In the genomic region with DNA sequence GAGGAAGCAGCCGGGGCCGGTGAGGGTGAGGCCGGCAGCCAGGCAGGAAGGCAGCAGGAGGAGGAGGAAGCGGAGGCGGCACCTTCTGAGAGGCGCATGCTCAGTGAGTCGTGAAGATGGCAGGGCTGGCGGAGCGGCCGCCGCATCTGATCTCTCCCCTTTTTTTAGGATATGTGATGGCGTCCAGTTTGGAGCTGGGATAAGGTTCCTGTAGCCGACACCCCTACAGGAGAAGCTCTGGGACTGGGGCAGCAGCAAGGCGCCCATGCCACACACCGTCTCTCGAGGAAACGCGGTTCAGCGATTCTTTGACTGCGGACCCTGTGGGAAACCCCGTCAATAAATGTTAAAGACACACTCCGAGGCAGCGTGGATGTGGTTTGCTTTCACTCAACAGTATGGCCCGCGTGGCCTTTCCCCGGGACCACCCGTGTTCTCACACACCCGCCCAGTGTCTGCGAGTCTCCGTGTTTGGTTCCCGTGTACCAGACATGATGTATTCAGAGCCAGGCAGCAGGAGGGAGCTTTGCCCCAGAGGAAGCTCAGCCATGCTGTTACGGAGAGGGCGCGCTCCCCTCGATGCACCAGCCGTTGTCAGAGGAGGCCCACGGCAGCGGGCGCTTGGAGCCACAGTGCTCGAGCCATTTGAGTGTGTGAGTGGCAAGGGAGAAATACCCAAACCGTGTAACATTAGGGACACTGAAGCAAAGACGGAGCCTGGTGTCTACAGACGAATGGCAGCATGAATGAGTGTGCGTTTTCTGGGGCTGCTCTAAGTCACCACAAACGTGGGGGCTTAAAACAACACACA, we compare ENCODE assay signal across 8 cellular contexts. TPM values are rescaled to one million over a fixed set of nuclear protein-coding genes. Genes with fewer than 3 reads are reported as not detected.
A peak's percentile ranks its signal among the peaks of the same experiment; 100 is the strongest.
DNase-seq lines count a peak whose midpoint lies in the region; ATAC-seq, FAIRE-seq and TF ChIP-seq lines count a peak whose summit lies in the region.

No MANE protein-coding gene starts in this region.

- H3K9me3 Mint-ChIP-seq in natural killer cell = no peaks in the 10 kb centered on the region
- no peaks in the 10 kb centered on the region for H3K9me3 Mint-ChIP-seq in stimulated activated naive CD8-positive, alpha-beta T cell treated with anti-CD3 and anti-CD28 coated beads, Interleukin-15, amount 100 ng/mL, for 72 hours

- no peaks in the 10 kb centered on the region for H3K9me3 ChIP-seq in OCI-LY3 (ENCODE audit: insufficient read depth, low read length)

- H3K4me3 Mint-ChIP-seq in natural killer cell = peak overlapping the region; percentile 89
- H3K4me3 Mint-ChIP-seq in stimulated activated naive CD8-positive, alpha-beta T cell treated with anti-CD3 and anti-CD28 coated beads, Interleukin-15, amount 100 ng/mL, for 72 hours = peak overlapping the region; percentile 88 to 97

- H3K4me3 ChIP-seq in OCI-LY3 (ENCODE audit: low read length) = peak overlapping the region; percentile 30

- no peaks in the 10 kb centered on the region for H3K79me2 ChIP-seq in OCI-LY3 (ENCODE audit: low read length)

- ATAC-seq in natural killer cell = peak; percentile 68 to 82 (median 79)
- peak; percentile 88 for ATAC-seq in stimulated activated naive CD8-positive, alpha-beta T cell treated with anti-CD3 and anti-CD28 coated beads, Interleukin-15, amount 100 ng/mL, for 72 hours
- no peak for ATAC-seq in GM18519 (IDR thresholded peaks at IDR 0.05; ENCODE audit: low FRiP score, unreplicated experiment)
- no peak for ATAC-seq in HG03460 (IDR thresholded peaks at IDR 0.05; ENCODE audit: unreplicated experiment)

- H3K4me1 ChIP-seq in OCI-LY3 (ENCODE audit: low read length) = peaks cover 4% of the 10 kb centered on the region; the same call in 1 of the 2 replicates

- no peak for TF ChIP-seq CTCF in OCI-LY3 (IDR thresholded peaks at IDR 0.05; ENCODE audit: low read depth, low read length)
- TF ChIP-seq CTCF in natural killer cell (IDR thresholded peaks at IDR 0.05) = no peak

- H3K9ac ChIP-seq in OCI-LY3 (ENCODE audit: low read length) = no peak overlapping the region

- peaks cover 21 to 29% of the 10 kb centered on the region in 2 donors for H3K4me1 Mint-ChIP-seq in natural killer cell
- H3K4me1 Mint-ChIP-seq in stimulated activated naive CD8-positive, alpha-beta T cell treated with anti-CD3 and anti-CD28 coated beads, Interleukin-15, amount 100 ng/mL, for 72 hours = peaks cover 43% of the 10 kb centered on the region

- DNase-seq in GM12891 (ENCODE audit: insufficient read length, low spot score) (peak; percentile 82), natural killer cell (peak; percentile 42), NCI-H2196 treated with DMSO at 0.1 percent for 48 hours (lab: John Stamatoyannopoulos, UW; ENCODE audit: unreplicated experiment) (no peak)
- peak; percentile 69 for DNase-seq in activated naive CD4-positive, alpha-beta T cell treated with anti-CD3 and anti-CD28 coated beads, Interleukin-2, amount 50 U/mL, for 16 hours
- DNase-seq in stimulated activated naive CD8-positive, alpha-beta T cell treated with anti-CD3 and anti-CD28 coated beads, Interleukin-15, amount 100 ng/mL, for 72 hours = peak; percentile 57 to 67

- H3K27me3 ChIP-seq in OCI-LY3 (ENCODE audit: low read depth, low read length) = no peaks in the 10 kb centered on the region

- peaks cover 60% of the 10 kb centered on the region for H3K36me3 ChIP-seq in OCI-LY3 (replicated peaks; ENCODE audit: low read depth, low read length)

- FAIRE-seq in GM12891 (lab: Jason Lieb, UNC) = peak; percentile 92

- H2AFZ ChIP-seq in OCI-LY3 (ENCODE audit: low read depth, low read length) = no peak overlapping the region

- no peaks in the 10 kb centered on the region for H4K20me1 ChIP-seq in OCI-LY3 (ENCODE audit: insufficient read depth, low read length)

- H3K27ac ChIP-seq in OCI-LY3 (ENCODE audit: low read length) = no peak overlapping the region

- intact Hi-C loops in natural killer cell (cut with micrococcal nuclease) = loop anchor here (10.0 kb wide), 1 partner anchor 688 kb away; no protein-coding TSS in a partner anchor

- no peaks in the 10 kb centered on the region for H3K27me3 Mint-ChIP-seq in natural killer cell (ENCODE audit: low read depth in 2 of 2)
- no peaks in the 10 kb centered on the region for H3K27me3 Mint-ChIP-seq in stimulated activated naive CD8-positive, alpha-beta T cell treated with anti-CD3 and anti-CD28 coated beads, Interleukin-15, amount 100 ng/mL, for 72 hours

- H3K4me2 ChIP-seq in OCI-LY3 (ENCODE audit: low read length) = peak overlapping the region; percentile 35

- H3K36me3 Mint-ChIP-seq in natural killer cell = peaks cover 7% of the 10 kb centered on the region

- no peak for TF ChIP-seq POLR2A in GM12891 (IDR thresholded peaks at IDR 0.05; ENCODE audit: low read depth, low read length)

- peak overlapping the region; percentile 84 to 92 for H3K27ac Mint-ChIP-seq in natural killer cell
- H3K27ac Mint-ChIP-seq in stimulated activated naive CD8-positive, alpha-beta T cell treated with anti-CD3 and anti-CD28 coated beads, Interleukin-15, amount 100 ng/mL, for 72 hours = peak overlapping the region; percentile 89 to 97

TF ChIP-seq in GM12891, 5 proteins besides CTCF, POLR2A, EP300 and RAD21:
- TF ChIP-seq TAF1 (IDR thresholded peaks at IDR 0.05; ENCODE audit: low read depth, low read length) (0 out of 2 replicates have a peak, but pooled peaks have one; percentile 39), POLR2AphosphoS5 (IDR thresholded peaks at IDR 0.05; ENCODE audit: low read depth, low read length) (no peak), PAX5 (IDR thresholded peaks at IDR 0.05; ENCODE audit: insufficient read depth, low read length, severe bottlenecking) (no peak), SPI1 (IDR thresholded peaks at IDR 0.05; ENCODE audit: low read depth, low read length) (peak; percentile 32; the same call in 1 of the 2 replicates), POU2F2 (IDR thresholded peaks at IDR 0.05; ENCODE audit: low read depth, low read length) (no peak)

RNA-seq across cellular contexts. Expression of gene PARVB, which starts 27.7 kb away (rescaled TPM):
- polyA plus RNA-seq in GM12891 (2012; ENCODE audit: low read depth, missing spikeins) = 190 TPM
- total RNA-seq in natural killer cell = 10 to 100 TPM in 1 of 3 donors, 1 to 10 TPM in 2; 2.9 to 12.5 (median 8.1) TPM

RNA-seq across cellular contexts. Expression of gene SAMM50, which starts 41.1 kb away (rescaled TPM):
- 63.1 TPM for polyA plus RNA-seq in GM12891 (2012; ENCODE audit: low read depth, missing spikeins)
- total RNA-seq in natural killer cell = 10 to 100 TPM; 25.9 to 30.6 (median 29.7) TPM

Comparison
In these comparisons a context has a peak if more than half of its experiments do, and no peak if none do; other contexts are left out.
1. ATAC-seq: peak in natural killer cell (3 of 3) and stimulated activated naive CD8-positive, alpha-beta T cell treated with anti-CD3 and anti-CD28 coated beads, Interleukin-15, amount 100 ng/mL, for 72 hours (single experiment); none in GM18519 (single experiment) and HG03460 (single experiment).